Comparison of ENCODE assay signal across 8 cellular contexts in the genomic region with DNA sequence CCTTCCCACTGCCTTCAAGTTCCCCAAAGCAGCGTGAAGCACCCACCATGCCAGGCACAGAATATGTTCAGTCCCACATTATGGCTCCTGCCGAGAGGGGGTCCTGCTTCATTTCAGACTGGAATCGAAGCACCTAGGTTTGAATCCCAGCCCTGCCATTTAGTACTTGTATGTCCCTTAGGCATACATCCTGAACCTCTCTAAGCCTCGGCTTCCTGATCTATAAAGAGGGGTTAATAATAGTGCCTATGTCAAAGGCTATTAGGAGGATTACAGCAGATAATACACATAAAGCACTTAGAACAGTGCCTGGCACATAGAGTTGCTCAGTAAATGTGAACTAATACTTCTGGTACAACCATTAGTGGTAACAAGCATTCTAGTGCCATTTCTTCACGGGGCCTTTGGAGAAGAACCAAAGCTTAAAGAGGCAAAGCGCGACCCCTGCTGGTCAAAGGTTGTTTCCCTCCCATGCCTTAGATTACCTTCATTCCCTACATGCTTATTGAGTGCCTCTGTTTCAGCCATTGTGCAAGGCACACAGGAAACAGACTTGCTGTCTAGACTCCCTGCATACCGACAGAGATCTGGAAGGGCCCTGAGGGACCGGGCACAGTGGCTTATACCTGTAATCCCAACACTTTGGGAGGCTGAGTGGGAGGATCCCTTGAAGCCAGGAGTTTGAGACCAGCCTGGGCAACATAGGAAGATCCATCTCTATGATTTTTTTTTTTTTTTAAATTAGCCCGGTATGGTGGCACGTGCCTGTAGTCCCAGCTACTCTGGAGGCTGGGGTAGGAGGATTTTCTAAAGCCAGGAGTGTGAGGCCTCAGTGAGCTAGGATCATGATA.
DNase-seq lines count a peak whose midpoint lies in the region; ATAC-seq and TF ChIP-seq lines count a peak whose summit lies in the region.

No MANE protein-coding gene starts in this region.

- no peak overlapping the region for H3K27ac ChIP-seq in KMS-11

- no peaks in the 10 kb centered on the region for H3K36me3 ChIP-seq in KMS-11 (ENCODE audit: insufficient read depth)

- H3K36me3 Mint-ChIP-seq in activated T-cell treated with anti-CD3 and anti-CD28 coated beads, Interleukin-2, amount 50 U/mL, for 4 hours (ENCODE audit: insufficient read depth) = peaks cover 6% of the 10 kb centered on the region
- no peaks in the 10 kb centered on the region for H3K36me3 Mint-ChIP-seq in neural crest cell (ENCODE audit: low read depth)

- no peak overlapping the region for H3K4me3 Mint-ChIP-seq in activated T-cell treated with anti-CD3 and anti-CD28 coated beads, Interleukin-2, amount 50 U/mL, for 4 hours
- no peak overlapping the region for H3K4me3 Mint-ChIP-seq in neural crest cell
- no peak overlapping the region for H3K4me3 Mint-ChIP-seq in stimulated activated naive CD8-positive, alpha-beta T cell treated with anti-CD3 and anti-CD28 coated beads, Interleukin-15, amount 100 ng/mL, for 72 hours

- no peak overlapping the region for H3K4me2 ChIP-seq in KMS-11

- no peaks in the 10 kb centered on the region for H3K9me3 Mint-ChIP-seq in activated T-cell treated with anti-CD3 and anti-CD28 coated beads, Interleukin-2, amount 50 U/mL, for 4 hours
- no peaks in the 10 kb centered on the region for H3K9me3 Mint-ChIP-seq in neural crest cell
- H3K9me3 Mint-ChIP-seq in stimulated activated naive CD8-positive, alpha-beta T cell treated with anti-CD3 and anti-CD28 coated beads, Interleukin-15, amount 100 ng/mL, for 72 hours = no peaks in the 10 kb centered on the region

- H3K4me3 ChIP-seq in KMS-11 (IDR thresholded peaks at IDR 0.05; ENCODE audit: insufficient read depth, low read depth, low read length) = no peak overlapping the region
- H3K4me3 ChIP-seq in fibroblast of pulmonary artery (replicated peaks; ENCODE audit: low read depth, low read length) = no peak overlapping the region

- peaks cover 10% of the 10 kb centered on the region for H3K4me1 ChIP-seq in KMS-11 (ENCODE audit: low read depth, poor library complexity, severe bottlenecking)

- DNase-seq in D341Med (ENCODE audit: low spot score) (peak; percentile 76), RKO (ENCODE audit: low spot score) (peak; percentile 80), fibroblast of pulmonary artery (ENCODE audit: low read depth) (peak; percentile 98), neural crest cell (ENCODE audit: low read depth, low spot score) (peak; percentile 94)
- peak; percentile 83 for DNase-seq in activated T-cell treated with anti-CD3 and anti-CD28 coated beads, Interleukin-2, amount 50 U/mL, for 4 hours
- peak; percentile 72 to 77 for DNase-seq in stimulated activated naive CD8-positive, alpha-beta T cell treated with anti-CD3 and anti-CD28 coated beads, Interleukin-15, amount 100 ng/mL, for 72 hours

- no peak overlapping the region for H3K9ac ChIP-seq in KMS-11

- H3K4me1 Mint-ChIP-seq in activated T-cell treated with anti-CD3 and anti-CD28 coated beads, Interleukin-2, amount 50 U/mL, for 4 hours (ENCODE audit: low read depth) = no peaks in the 10 kb centered on the region
- H3K4me1 Mint-ChIP-seq in neural crest cell = peaks cover 20% of the 10 kb centered on the region
- peaks cover 12% of the 10 kb centered on the region for H3K4me1 Mint-ChIP-seq in stimulated activated naive CD8-positive, alpha-beta T cell treated with anti-CD3 and anti-CD28 coated beads, Interleukin-15, amount 100 ng/mL, for 72 hours

- peak; percentile 78 for TF ChIP-seq CTCF in KMS-11 (conservative IDR thresholded peaks at IDR 0.05; ENCODE audit: low read depth, low read length)
- peak; percentile 92 for TF ChIP-seq CTCF in fibroblast of pulmonary artery (IDR thresholded peaks at IDR 0.05; ENCODE audit: low read length, missing control alignments)
- TF ChIP-seq CTCF in neural crest cell (conservative IDR thresholded peaks at IDR 0.05) = peak; percentile 97

- no peaks in the 10 kb centered on the region for H3K27me3 Mint-ChIP-seq in activated T-cell treated with anti-CD3 and anti-CD28 coated beads, Interleukin-2, amount 50 U/mL, for 4 hours (ENCODE audit: low read depth)
- H3K27me3 Mint-ChIP-seq in neural crest cell (ENCODE audit: low read depth) = no peaks in the 10 kb centered on the region
- H3K27me3 Mint-ChIP-seq in stimulated activated naive CD8-positive, alpha-beta T cell treated with anti-CD3 and anti-CD28 coated beads, Interleukin-15, amount 100 ng/mL, for 72 hours = no peaks in the 10 kb centered on the region

- H3K79me2 ChIP-seq in KMS-11 (ENCODE audit: insufficient read depth, low read depth) = no peaks in the 10 kb centered on the region

- H3K27ac Mint-ChIP-seq in neural crest cell (ENCODE audit: unreplicated experiment) = no peak overlapping the region
- no peak overlapping the region for H3K27ac Mint-ChIP-seq in stimulated activated naive CD8-positive, alpha-beta T cell treated with anti-CD3 and anti-CD28 coated beads, Interleukin-15, amount 100 ng/mL, for 72 hours

- peak; percentile 57 for ATAC-seq in GM21447 (IDR thresholded peaks at IDR 0.05; ENCODE audit: unreplicated experiment)
- ATAC-seq in activated T-cell treated with anti-CD3 and anti-CD28 coated beads, Interleukin-2, amount 50 U/mL, for 4 hours = peak; percentile 58 to 59
- peak; percentile 69 for ATAC-seq in stimulated activated naive CD8-positive, alpha-beta T cell treated with anti-CD3 and anti-CD28 coated beads, Interleukin-15, amount 100 ng/mL, for 72 hours

- no peak overlapping the region for H2AFZ ChIP-seq in KMS-11 (ENCODE audit: low read depth)

- no peaks in the 10 kb centered on the region for H4K20me1 ChIP-seq in KMS-11 (ENCODE audit: insufficient read depth)

- H3K27me3 ChIP-seq in KMS-11 (ENCODE audit: insufficient read depth, low read depth) = no peaks in the 10 kb centered on the region
